ENCODE assay signal across 1 cellular context in the genomic region with DNA sequence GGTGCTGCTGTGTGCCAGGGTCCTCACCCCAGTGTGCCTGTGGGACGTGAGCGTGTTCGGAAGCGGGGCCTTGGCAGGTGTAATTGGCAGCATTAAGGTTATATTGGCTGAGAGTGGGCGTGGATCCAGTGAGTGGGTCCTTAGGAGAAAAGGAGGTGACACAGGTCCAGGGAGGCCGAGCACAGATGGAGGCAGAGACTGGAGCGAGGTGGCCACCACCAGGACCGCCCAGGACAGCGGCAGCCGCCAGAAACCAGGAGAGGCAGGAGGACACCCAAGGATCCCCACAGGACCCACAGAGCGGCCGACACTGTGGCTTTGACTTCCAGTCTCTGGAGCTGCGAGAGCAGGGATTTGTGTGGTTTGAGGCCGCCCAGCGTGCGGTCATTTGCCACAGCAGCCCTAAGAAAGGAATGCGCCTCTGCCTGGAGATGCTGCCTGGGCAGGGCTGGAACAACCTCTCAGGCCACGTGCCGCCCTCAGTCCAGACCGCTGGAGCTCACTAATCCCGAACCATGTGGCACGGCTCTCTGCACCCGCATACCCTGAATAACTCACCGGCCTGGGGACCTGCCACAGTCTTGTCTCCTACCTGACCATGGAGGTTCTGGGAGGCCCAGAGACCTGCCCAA.
TF ChIP-seq lines count a peak whose summit lies in the region.

No MANE protein-coding gene starts in this region.

TF ChIP-seq in HepG2, 621 proteins besides CTCF, POLR2A, EP300 and RAD21:
- TF ChIP-seq ZNF225 (CRISPR knock-in tag; IDR thresholded peaks at IDR 0.05) (no peak), ZNF816 (CRISPR knock-in tag; IDR thresholded peaks at IDR 0.05; ENCODE audit: borderline replicate concordance) (no peak), ZNF776 (CRISPR knock-in tag; IDR thresholded peaks at IDR 0.05) (no peak), NR2C2 (CRISPR knock-in tag; IDR thresholded peaks at IDR 0.05; ENCODE audit: borderline replicate concordance) (no peak), SCMH1 (CRISPR knock-in tag; IDR thresholded peaks at IDR 0.05; ENCODE audit: borderline replicate concordance) (no peak), NR2F1 (CRISPR knock-in tag; IDR thresholded peaks at IDR 0.05) (no peak), ZNF292 (CRISPR knock-in tag; IDR thresholded peaks at IDR 0.05; ENCODE audit: borderline replicate concordance, low read depth) (no peak), SP2 (CRISPR knock-in tag; IDR thresholded peaks at IDR 0.05) (no peak), ZBTB20 (CRISPR knock-in tag; IDR thresholded peaks at IDR 0.05; ENCODE audit: borderline replicate concordance, low read depth) (no peak)
